8 cellular contexts compared by ENCODE assay signal in genomic region chrX:120213438-120214265, GRCh38.
DNase-seq lines count a peak whose midpoint lies in the region; ATAC-seq and TF ChIP-seq lines count a peak whose summit lies in the region.

No MANE protein-coding gene starts in this region.

- TF ChIP-seq CTCF in GM10248 (IDR thresholded peaks at IDR 0.05; ENCODE audit: control extremely low read depth, extremely low read depth, low read depth, missing control alignments) = peak; percentile 58

- POLR2A ChIA-PET in GM10248 (lab: Yijun Ruan, JAX) = no interaction called here

- ATAC-seq in HG02571 (IDR thresholded peaks at IDR 0.05; ENCODE audit: unreplicated experiment) (peak; percentile 78), GM21367 (IDR thresholded peaks at IDR 0.05; ENCODE audit: unreplicated experiment) (no peak)
- ATAC-seq in activated CD4-positive, CD25-positive, alpha-beta regulatory T cell treated with anti-CD3 and anti-CD28 coated beads, Interleukin-2, amount 50 U/mL, for 24 hours = peak; percentile 32 to 45

- CTCF ChIA-PET in GM10248 (lab: Yijun Ruan, JAX) = interaction anchor here (0.6 to 4.3 kb wide), 26 partner anchors 9 to 1209 kb away, joined by 3 to 52 read pairs (median 4); no protein-coding TSS in a partner anchor

- DNase-seq in GM10248 (ENCODE audit: extremely low spot score) = peak; percentile 57
- DNase-seq in NCI-H2029 treated with DMSO at 0.1 percent for 48 hours (lab: John Stamatoyannopoulos, UW) = peak; percentile 28
- peak; percentile 28 for DNase-seq in central memory CD4-positive, alpha-beta T cell
- peak; percentile 78 for DNase-seq in left kidney (ENCODE audit: low read depth, low spot score)
- peak in 2 of 3 donors; percentile 12 to 21 for DNase-seq in stimulated activated CD4-positive, alpha-beta T cell treated with anti-CD3 and anti-CD28 coated beads, TNF-alpha, amount 100 ng/mL, for 1 hour (ENCODE audit: low read depth in 3 of 3, low spot score in 1 of 3)

Comparison
In these comparisons a context has a peak if more than half of its experiments do, and no peak if none do; other contexts are left out.
1. DNase-seq: peak in every context shown above with its lines; median percentile 78 in left kidney; 57 in GM10248; 28 in NCI-H2029 treated with DMSO at 0.1 percent for 48 hours; 28 in central memory CD4-positive, alpha-beta T cell; 16 in stimulated activated CD4-positive, alpha-beta T cell treated with anti-CD3 and anti-CD28 coated beads, TNF-alpha, amount 100 ng/mL, for 1 hour.